1 cellular context compared by ENCODE assay signal in the genomic region with DNA sequence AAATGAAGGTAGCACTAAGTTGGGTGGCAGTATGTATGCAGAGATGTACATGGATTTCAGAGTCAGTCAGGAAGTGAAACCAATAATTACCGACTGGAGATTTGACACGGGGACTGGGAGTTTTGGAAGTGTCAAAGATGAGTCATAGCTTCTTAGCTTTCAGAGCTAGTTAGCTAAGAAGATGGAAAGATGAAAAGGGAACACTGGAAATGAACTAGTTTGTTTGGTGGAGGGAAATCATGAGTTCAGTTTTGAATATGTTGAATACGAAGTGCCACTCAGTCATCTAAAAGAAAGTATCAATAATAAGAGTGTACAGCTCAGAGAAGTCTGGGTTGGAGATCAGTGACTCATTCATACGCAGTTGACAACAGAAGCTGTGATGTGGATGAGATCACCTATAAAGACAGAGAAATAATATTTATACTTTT.
TF ChIP-seq lines count a peak whose summit lies in the region.

No MANE protein-coding gene starts in this region.

TF ChIP-seq in endothelial cell of umbilical vein, 7 proteins besides CTCF, POLR2A, EP300 and RAD21:
- no peak for TF ChIP-seq GATA2 (IDR thresholded peaks at IDR 0.05; ENCODE audit: insufficient read depth, insufficient read length, low read depth, low read length)
- TF ChIP-seq, protein P1, sequence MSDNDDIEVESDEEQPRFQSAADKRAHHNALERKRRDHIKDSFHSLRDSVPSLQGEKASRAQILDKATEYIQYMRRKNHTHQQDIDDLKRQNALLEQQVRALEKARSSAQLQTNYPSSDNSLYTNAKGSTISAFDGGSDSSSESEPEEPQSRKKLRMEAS (IDR thresholded peaks at IDR 0.05; ENCODE audit: insufficient read depth, insufficient read length) = no peak
- TF ChIP-seq MYC (IDR thresholded peaks at IDR 0.05; ENCODE audit: low read depth, low read length) = no peak
- TF ChIP-seq EZH2 (IDR thresholded peaks at IDR 0.05; ENCODE audit: borderline replicate concordance, low read depth, low read length, severe bottlenecking) = no peak
- TF ChIP-seq FOS (IDR thresholded peaks at IDR 0.05; ENCODE audit: borderline replicate concordance, insufficient read depth, low read length) = peak; percentile 35
- no peak for TF ChIP-seq POLR2AphosphoS5 (IDR thresholded peaks at IDR 0.05; ENCODE audit: insufficient read depth, low read depth, low read length)
- TF ChIP-seq JUN (IDR thresholded peaks at IDR 0.05; ENCODE audit: borderline replicate concordance, insufficient read depth, insufficient read length, low read depth) = peak; percentile 42
TF ChIP-seq in endothelial cell of umbilical vein: peak in this region for 2.
